Comparison of ENCODE assay signal across 18 cellular contexts in genomic region chr2:12222561-12222960, GRCh38.
"Had no signal": no experiment of that assay in that cellular context is flagged by ENCODE, and none has a peak within 500 bp of the region (broad histone marks: within the 10 kb centered on the region; RNA-seq: fewer than 3 reads in every experiment).

No MANE protein-coding gene starts in this region.

- H3K4me1 Mint-ChIP-seq: stimulated activated memory B cell treated with anti-CD40 and anti-IgM and Interleukin-4, amounts not matched to agents 10 μg/mL and 1 μg/mL and 100 μg/mL, for 72 hours had no signal

- H3K27me3 Mint-ChIP-seq: naive thymus-derived CD8-positive, alpha-beta T cell; stimulated activated memory B cell treated with anti-CD40 and anti-IgM and Interleukin-4, amounts not matched to agents 10 μg/mL and 1 μg/mL and 100 μg/mL, for 72 hours; stimulated activated naive CD8-positive, alpha-beta T cell treated with anti-CD3 and anti-CD28 coated beads, Interleukin-15, Interleukin-2, amounts not matched to agents 100 ng/mL and 50 ng/mL, for 24 hours had no signal

- DNase-seq: colonic mucosa; dermis blood vessel endothelial cell; glutamatergic neuron; islet precursor cell; mucosa of descending colon; naive thymus-derived CD8-positive, alpha-beta T cell; psoas muscle; retina; right lobe of liver; tibial artery; upper lobe of left lung; uterus had no signal

- ATAC-seq: esophagus mucosa; gastroesophageal sphincter; left lobe of liver; mucosa of descending colon; naive thymus-derived CD8-positive, alpha-beta T cell; psoas muscle; right lobe of liver; stimulated activated memory B cell treated with anti-CD40 and anti-IgM and Interleukin-4, amounts not matched to agents 10 μg/mL and 1 μg/mL and 100 μg/mL, for 72 hours had no signal

- H3K4me3 ChIP-seq: colonic mucosa, gastroesophageal sphincter, mucosa of descending colon, psoas muscle, right lobe of liver, tibial artery, upper lobe of left lung, uterus had no signal

- H3K27ac Mint-ChIP-seq: stimulated activated memory B cell treated with anti-CD40 and anti-IgM and Interleukin-4, amounts not matched to agents 10 μg/mL and 1 μg/mL and 100 μg/mL, for 72 hours; stimulated activated naive CD8-positive, alpha-beta T cell treated with anti-CD3 and anti-CD28 coated beads, Interleukin-15, Interleukin-2, amounts not matched to agents 100 ng/mL and 50 ng/mL, for 24 hours had no signal

- H3K4me3 Mint-ChIP-seq: naive thymus-derived CD8-positive, alpha-beta T cell; stimulated activated memory B cell treated with anti-CD40 and anti-IgM and Interleukin-4, amounts not matched to agents 10 μg/mL and 1 μg/mL and 100 μg/mL, for 72 hours; stimulated activated naive CD8-positive, alpha-beta T cell treated with anti-CD3 and anti-CD28 coated beads, Interleukin-15, Interleukin-2, amounts not matched to agents 100 ng/mL and 50 ng/mL, for 24 hours had no signal

- H3K27me3 ChIP-seq: colonic mucosa, gastroesophageal sphincter, neutrophil, right lobe of liver, tibial artery, upper lobe of left lung, uterus had no signal

- H3K36me3 ChIP-seq: colonic mucosa, gastroesophageal sphincter, neutrophil, right lobe of liver, tibial artery, upper lobe of left lung, uterus had no signal
